ENCODE assay signal across 16 cellular contexts in genomic region chr1:216422821-216423529, GRCh38. TPM values are rescaled to one million over a fixed set of nuclear protein-coding genes. Genes with fewer than 3 reads are reported as not detected.
A peak's percentile ranks its signal among the peaks of the same experiment; 100 is the strongest.
DNase-seq lines count a peak whose midpoint lies in the region; ATAC-seq and TF ChIP-seq lines count a peak whose summit lies in the region.
"Had no signal": no experiment of that assay in that cellular context is flagged by ENCODE, and none has a peak within 500 bp of the region (broad histone marks: within the 10 kb centered on the region; RNA-seq: fewer than 3 reads in every experiment).

Gene USH2A, minus strand, starts transcription at chr1:216423448. Its CDS starts 1,112 bp downstream, at chr1:216422336.

- WGBS in testis, 2 donors = 45 to 52% methylated on average over 5 of the region's 5 CpGs
- WGBS in esophagus squamous epithelium, 2 donors = 51 to 65% methylated on average over 5 of the region's 5 CpGs

- H3K36me3 ChIP-seq in testis (ENCODE audit: low read depth, missing control alignments) = no peaks in the 10 kb centered on the region
- no peaks in the 10 kb centered on the region for H3K36me3 ChIP-seq in esophagus squamous epithelium
- H3K36me3 ChIP-seq: SJCRH30, thoracic aorta had no signal

- DNase-seq in NCI-H2227 (lab: John Stamatoyannopoulos, UW; ENCODE audit: unreplicated experiment) = peak; percentile 47
- no peak for DNase-seq in NCI-H2227 treated with DMSO at 0.1 percent for 48 hours (lab: John Stamatoyannopoulos, UW)
- peak; percentile 82 for DNase-seq in NCI-H510A treated with DMSO at 0.1 percent for 48 hours (lab: John Stamatoyannopoulos, UW)
- DNase-seq in glutamatergic neuron = peak; percentile 24
- peak; percentile 21 for DNase-seq in testis
- no peak for DNase-seq in esophagus squamous epithelium (lab: John Stamatoyannopoulos, UW)
- DNase-seq in COLO829 (ENCODE audit: low spot score) = no peak
- DNase-seq: activated naive CD4-positive, alpha-beta T cell treated with anti-CD3 and anti-CD28 coated beads for 36 hours; CD8-positive, alpha-beta memory T cell; effector CD4-positive, alpha-beta T cell; HFFc6; mucosa of descending colon; SJCRH30 had no signal

- H3K4me3 ChIP-seq in testis (no peak within 1 kb of the TSS), esophagus squamous epithelium (no peak within 1 kb of the TSS)
- H3K4me3 ChIP-seq: A549, mucosa of descending colon, SJCRH30, thoracic aorta had no signal

- H3K9me3 ChIP-seq in testis = no peaks in the 10 kb centered on the region
- no peaks in the 10 kb centered on the region for H3K9me3 ChIP-seq in esophagus squamous epithelium
- H3K9me3 ChIP-seq: A549, mucosa of descending colon, SJCRH30, thoracic aorta had no signal

- ATAC-seq in activated T-helper 17 cell treated with anti-CD3 and anti-CD28 coated beads, Interleukin-2, amount 50 U/mL, for 72 hours (replicated peaks) = no peak
- ATAC-seq: A549, mucosa of descending colon had no signal

- H3K27ac ChIP-seq in testis (no peak within 1 kb of the TSS), esophagus squamous epithelium (no peak within 1 kb of the TSS)
- H3K27ac ChIP-seq: A549, SJCRH30, thoracic aorta had no signal

- H3K4me1 Mint-ChIP-seq in glutamatergic neuron (ENCODE audit: low read depth, unreplicated experiment) = no peaks in the 10 kb centered on the region
- no peaks in the 10 kb centered on the region for H3K4me1 Mint-ChIP-seq in activated T-helper 17 cell treated with anti-CD3 and anti-CD28 coated beads, Interleukin-2, amount 50 U/mL, for 72 hours
- H3K4me1 Mint-ChIP-seq: CD8-positive, alpha-beta memory T cell had no signal

- H3K4me1 ChIP-seq in testis (no peaks in the 10 kb centered on the region), esophagus squamous epithelium (no peaks in the 10 kb centered on the region)
- H3K4me1 ChIP-seq: A549, SJCRH30 had no signal

- intact Hi-C loops in testis (cut with DNase I; ENCODE audit: low total_unique reads) (no loop called here), esophagus squamous epithelium (cut with DNase I) (no loop called here)

- TF ChIP-seq POLR2A in testis (IDR thresholded peaks at IDR 0.05) (no peak), esophagus squamous epithelium (IDR thresholded peaks at IDR 0.05) (no peak)

- no peaks in the 10 kb centered on the region for H3K36me3 Mint-ChIP-seq in glutamatergic neuron (ENCODE audit: unreplicated experiment)
- H3K36me3 Mint-ChIP-seq in activated T-helper 17 cell treated with anti-CD3 and anti-CD28 coated beads, Interleukin-2, amount 50 U/mL, for 72 hours (ENCODE audit: low read depth) = no peaks in the 10 kb centered on the region
- H3K36me3 Mint-ChIP-seq: CD8-positive, alpha-beta memory T cell had no signal

- no peak within 1 kb of the TSS for H3K4me3 Mint-ChIP-seq in glutamatergic neuron (ENCODE audit: unreplicated experiment)
- no peak within 1 kb of the TSS for H3K4me3 Mint-ChIP-seq in activated T-helper 17 cell treated with anti-CD3 and anti-CD28 coated beads, Interleukin-2, amount 50 U/mL, for 72 hours
- H3K4me3 Mint-ChIP-seq: activated naive CD4-positive, alpha-beta T cell treated with anti-CD3 and anti-CD28 coated beads for 36 hours; CD8-positive, alpha-beta memory T cell; HFFc6 had no signal

- TF ChIP-seq CTCF in glutamatergic neuron (IDR thresholded peaks at IDR 0.05; ENCODE audit: partially characterized antibody, unreplicated experiment) (no peak), testis (IDR thresholded peaks at IDR 0.05) (no peak), esophagus squamous epithelium (IDR thresholded peaks at IDR 0.05) (no peak)

- no peaks in the 10 kb centered on the region for H3K9me3 Mint-ChIP-seq in glutamatergic neuron (ENCODE audit: unreplicated experiment)
- peaks cover 5% of the 10 kb centered on the region for H3K9me3 Mint-ChIP-seq in activated T-helper 17 cell treated with anti-CD3 and anti-CD28 coated beads, Interleukin-2, amount 50 U/mL, for 72 hours
- H3K9me3 Mint-ChIP-seq: activated naive CD4-positive, alpha-beta T cell treated with anti-CD3 and anti-CD28 coated beads for 36 hours; HFFc6 had no signal

- no peaks in the 10 kb centered on the region for H3K27me3 Mint-ChIP-seq in glutamatergic neuron (ENCODE audit: unreplicated experiment)
- H3K27me3 Mint-ChIP-seq in activated T-helper 17 cell treated with anti-CD3 and anti-CD28 coated beads, Interleukin-2, amount 50 U/mL, for 72 hours = no peaks in the 10 kb centered on the region
- H3K27me3 Mint-ChIP-seq: CD8-positive, alpha-beta memory T cell had no signal

- no peak within 1 kb of the TSS for H3K27ac Mint-ChIP-seq in glutamatergic neuron (ENCODE audit: unreplicated experiment)
- H3K27ac Mint-ChIP-seq in activated T-helper 17 cell treated with anti-CD3 and anti-CD28 coated beads, Interleukin-2, amount 50 U/mL, for 72 hours = no peak within 1 kb of the TSS
- H3K27ac Mint-ChIP-seq: activated naive CD4-positive, alpha-beta T cell treated with anti-CD3 and anti-CD28 coated beads for 36 hours; CD8-positive, alpha-beta memory T cell; HFFc6 had no signal

- H3K27me3 ChIP-seq in testis = no peaks in the 10 kb centered on the region
- H3K27me3 ChIP-seq in esophagus squamous epithelium = no peaks in the 10 kb centered on the region
- H3K27me3 ChIP-seq: SJCRH30 had no signal

RNA-seq across cellular contexts. Expression of gene USH2A, which starts in this region (rescaled TPM):
- total RNA-seq in glutamatergic neuron (ENCODE audit: unreplicated experiment) (not detected), testis (1 to 10 TPM; 1.6 to 2.5 TPM), esophagus squamous epithelium (under 1 TPM in 1 of 4 donors, not detected in 3; under 0.01 TPM)
- polyA plus RNA-seq in testis (ENCODE audit: insufficient read depth, low read depth, low replicate concordance) = 1.8 TPM
- not detected for total RNA-seq in activated T-helper 17 cell treated with anti-CD3 and anti-CD28 coated beads, Interleukin-2, amount 50 U/mL, for 72 hours
- total RNA-seq: activated naive CD4-positive, alpha-beta T cell treated with anti-CD3 and anti-CD28 coated beads for 36 hours; CD8-positive, alpha-beta memory T cell; thoracic aorta had no signal
- polyA plus RNA-seq: A549; CD8-positive, alpha-beta memory T cell had no signal

Comparison
In these comparisons a context has a peak if more than half of its experiments do, and no peak if none do; other contexts are left out.
1. DNase-seq: peak in NCI-H2227 (single experiment), NCI-H510A treated with DMSO at 0.1 percent for 48 hours (single experiment) and testis (single experiment); none in NCI-H2227 treated with DMSO at 0.1 percent for 48 hours (single experiment), esophagus squamous epithelium (single experiment) and COLO829 (single experiment).
2. Peak in DNase-seq in glutamatergic neuron; RNA of the gene not detected or under 1 TPM.